Comparison of ENCODE assay signal across 9 cellular contexts in the genomic region with DNA sequence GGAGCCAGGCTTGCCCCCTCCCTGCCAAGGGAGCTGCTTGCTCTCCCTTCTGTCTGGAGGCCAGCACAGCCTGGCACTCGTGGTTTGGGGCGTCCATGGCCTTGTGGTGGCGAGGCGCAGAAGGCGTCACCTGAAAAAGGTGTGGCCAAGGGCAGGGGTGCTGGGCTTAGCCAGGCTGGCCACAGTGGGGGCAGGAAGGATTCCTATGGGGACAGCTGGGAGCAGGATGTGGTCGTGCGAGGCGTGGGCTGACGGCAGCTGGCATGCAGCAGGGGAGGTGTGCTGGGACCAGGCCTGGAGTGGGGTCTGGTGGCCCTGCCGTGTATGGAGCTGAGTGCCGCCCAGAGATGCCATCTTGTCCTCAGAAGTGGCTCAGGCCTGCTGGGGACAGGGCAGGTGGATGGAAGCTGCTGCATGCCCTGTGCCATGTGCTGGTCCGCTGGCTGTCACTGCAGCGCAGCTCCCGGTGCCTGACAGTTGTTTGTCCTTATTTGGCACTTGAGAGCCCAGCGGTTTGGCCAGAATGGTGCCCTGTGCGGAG. TPM values are rescaled to one million over a fixed set of nuclear protein-coding genes. Genes with fewer than 3 reads are reported as not detected.
DNase-seq lines count a peak whose midpoint lies in the region; ATAC-seq, FAIRE-seq and TF ChIP-seq lines count a peak whose summit lies in the region.
"Had no signal": no experiment of that assay in that cellular context is flagged by ENCODE, and none has a peak within 500 bp of the region (broad histone marks: within the 10 kb centered on the region; RNA-seq: fewer than 3 reads in every experiment).

No MANE protein-coding gene starts in this region.

- peak overlapping the region; percentile 97 for H3K27ac Mint-ChIP-seq in activated CD4-positive, alpha-beta memory T cell treated with anti-CD3 and anti-CD28 coated beads, Interleukin-2, amount 10 ng/mL, durations not matched to agents 7 days and 5 days
- peak overlapping the region; percentile 46 for H3K27ac Mint-ChIP-seq in type B pancreatic cell

- intact Hi-C loops in kidney (cut with DNase I), result no loop called here

- peak overlapping the region in 1 of 2 donors; percentile 74 for H3K27ac ChIP-seq in kidney (ENCODE audit: low read depth in 2 of 2, low read length in 2 of 2)

- no peaks in the 10 kb centered on the region for H3K9me3 Mint-ChIP-seq in activated CD4-positive, alpha-beta memory T cell treated with anti-CD3 and anti-CD28 coated beads, Interleukin-2, amount 10 ng/mL, durations not matched to agents 7 days and 5 days
- no peaks in the 10 kb centered on the region for H3K9me3 Mint-ChIP-seq in type B pancreatic cell

- H3K4me3 Mint-ChIP-seq in activated CD4-positive, alpha-beta memory T cell treated with anti-CD3 and anti-CD28 coated beads, Interleukin-2, amount 10 ng/mL, durations not matched to agents 7 days and 5 days, result peak overlapping the region; percentile 27
- H3K4me3 Mint-ChIP-seq in type B pancreatic cell, result no peak overlapping the region

- ATAC-seq in GM19023 (IDR thresholded peaks at IDR 0.05; ENCODE audit: unreplicated experiment), result no peak

- no peak for TF ChIP-seq CTCF in kidney (IDR thresholded peaks at IDR 0.05; ENCODE audit: borderline replicate concordance, extremely low read depth, insufficient read depth)
- TF ChIP-seq CTCF in type B pancreatic cell (conservative IDR thresholded peaks at IDR 0.05), result no peak

- DNase-seq in activated gamma-delta T cell (lab: John Stamatoyannopoulos, UW), result peak; percentile 36
- DNase-seq in activated gamma-delta T cell treated with Interleukin-2 at 50 U/mL for 16 hours, result no peak
- no peak for DNase-seq in activated CD4-positive, alpha-beta memory T cell treated with anti-CD3 and anti-CD28 coated beads, Interleukin-2, amount 10 ng/mL, durations not matched to agents 7 days and 5 days
- peak; percentile 74 for DNase-seq in kidney
- DNase-seq in type B pancreatic cell (ENCODE audit: extremely low spot score, unreplicated experiment), result no peak
- no peak for DNase-seq in stimulated activated CD4-positive, alpha-beta T cell treated with anti-CD3 and anti-CD28 coated beads, Interleukin-4, amount 100 ng/mL, for 24 hours
- DNase-seq in KBM-7, result no peak
- DNase-seq: SHP77 treated with DMSO at 0.1 percent for 48 hours had no signal

- CTCF ChIA-PET in activated CD4-positive, alpha-beta memory T cell treated with anti-CD3 and anti-CD28 coated beads, Interleukin-2, amount 10 ng/mL, durations not matched to agents 7 days and 5 days (lab: Charles Lee), result interaction anchor here (1.1 to 3.9 kb wide), 7 partner anchors 9 to 39 kb away, joined by 3 to 42 read pairs (median 20); no protein-coding TSS in a partner anchor

- POLR2A ChIA-PET in activated CD4-positive, alpha-beta memory T cell treated with anti-CD3 and anti-CD28 coated beads, Interleukin-2, amount 10 ng/mL, durations not matched to agents 7 days and 5 days (lab: Charles Lee), result interaction anchor here (0.6 to 13.5 kb wide), 8 partner anchors 6 to 40 kb away, joined by 3 to 252 read pairs (median 8); a partner anchor contains a TSS

- no peak for FAIRE-seq in kidney (lab: Jason Lieb, UNC)

- H3K4me1 ChIP-seq in kidney (ENCODE audit: control insufficient read depth in 1 of 2, insufficient read depth in 1 of 2, low read depth in 1 of 2, low read length in 2 of 2), result peaks cover 0 to 37% of the 10 kb centered on the region in 2 donors

- H3K36me3 Mint-ChIP-seq in activated CD4-positive, alpha-beta memory T cell treated with anti-CD3 and anti-CD28 coated beads, Interleukin-2, amount 10 ng/mL, durations not matched to agents 7 days and 5 days (ENCODE audit: low read depth), result peaks cover 35% of the 10 kb centered on the region
- H3K36me3 Mint-ChIP-seq in type B pancreatic cell, result no peaks in the 10 kb centered on the region

- H3K36me3 ChIP-seq in kidney (ENCODE audit: control insufficient read depth in 1 of 2, insufficient read depth in 2 of 2, low read length in 2 of 2), result no peaks in the 10 kb centered on the region

- peaks cover 2% of the 10 kb centered on the region for H3K27me3 Mint-ChIP-seq in activated CD4-positive, alpha-beta memory T cell treated with anti-CD3 and anti-CD28 coated beads, Interleukin-2, amount 10 ng/mL, durations not matched to agents 7 days and 5 days
- peaks cover 4% of the 10 kb centered on the region for H3K27me3 Mint-ChIP-seq in type B pancreatic cell

- no peak overlapping the region for H3K9ac ChIP-seq in kidney (ENCODE audit: low read length in 2 of 2)

- no peaks in the 10 kb centered on the region for H3K9me3 ChIP-seq in kidney (ENCODE audit: control insufficient read depth in 1 of 2, low read length in 2 of 2)

- no peak overlapping the region for H3K4me3 ChIP-seq in kidney (ENCODE audit: low read length in 2 of 2)

- in situ Hi-C loops in KBM-7 (cut with MboI; ENCODE audit: low pct_unique_long_range_greater_than_20kb, low sequenced_read_pairs), result no loop called here

- H3K4me1 Mint-ChIP-seq in activated CD4-positive, alpha-beta memory T cell treated with anti-CD3 and anti-CD28 coated beads, Interleukin-2, amount 10 ng/mL, durations not matched to agents 7 days and 5 days, result peaks cover 86% of the 10 kb centered on the region
- H3K4me1 Mint-ChIP-seq in type B pancreatic cell (ENCODE audit: unreplicated experiment), result peaks cover 25% of the 10 kb centered on the region

RNA-seq across cellular contexts. Expression of a gene that starts 30.0 kb away (rescaled TPM):
- total RNA-seq in activated CD4-positive, alpha-beta memory T cell treated with anti-CD3 and anti-CD28 coated beads, Interleukin-2, amount 10 ng/mL, durations not matched to agents 7 days and 5 days, result 10 to 100 TPM; 18.8 to 20.2 TPM
- 35.0 TPM for total RNA-seq in kidney
- 7.3 TPM for polyA plus RNA-seq in kidney (ENCODE audit: insufficient read depth, low read depth, low replicate concordance)
- total RNA-seq in type B pancreatic cell (ENCODE audit: low replicate concordance), result 2.4 and 5.2 TPM in 2 replicates

Comparison
In these comparisons a context has a peak if more than half of its experiments do, and no peak if none do; other contexts are left out.
1. DNase-seq: peak in activated gamma-delta T cell (single experiment) and kidney (single experiment); none in activated gamma-delta T cell treated with Interleukin-2 at 50 U/mL for 16 hours (single experiment), activated CD4-positive, alpha-beta memory T cell treated with anti-CD3 and anti-CD28 coated beads, Interleukin-2, amount 10 ng/mL, durations not matched to agents 7 days and 5 days (single experiment), type B pancreatic cell (single experiment), stimulated activated CD4-positive, alpha-beta T cell treated with anti-CD3 and anti-CD28 coated beads, Interleukin-4, amount 100 ng/mL, for 24 hours (single experiment) and KBM-7 (single experiment).